ENCODE assay signal across 1 cellular context in genomic region chr10:32771217-32771616, GRCh38.
A peak's percentile ranks its signal among the peaks of the same experiment; 100 is the strongest.
TF ChIP-seq lines count a peak whose summit lies in the region.

No MANE protein-coding gene starts in this region.

TF ChIP-seq in HEK293, 187 proteins besides CTCF, POLR2A, EP300 and RAD21 (continued from another document):
- TF ChIP-seq SETDB1 (IDR thresholded peaks at IDR 0.05; ENCODE audit: insufficient read length, low read length) (peak; percentile 91), ZNF354C (tag by site-specific recombination; IDR thresholded peaks at IDR 0.05; ENCODE audit: borderline replicate concordance, low read depth) (no peak), ZBTB7A (tag by site-specific recombination; IDR thresholded peaks at IDR 0.05; ENCODE audit: low read depth) (no peak)
